Comparison of ENCODE assay signal across 2 cellular contexts in the genomic region with DNA sequence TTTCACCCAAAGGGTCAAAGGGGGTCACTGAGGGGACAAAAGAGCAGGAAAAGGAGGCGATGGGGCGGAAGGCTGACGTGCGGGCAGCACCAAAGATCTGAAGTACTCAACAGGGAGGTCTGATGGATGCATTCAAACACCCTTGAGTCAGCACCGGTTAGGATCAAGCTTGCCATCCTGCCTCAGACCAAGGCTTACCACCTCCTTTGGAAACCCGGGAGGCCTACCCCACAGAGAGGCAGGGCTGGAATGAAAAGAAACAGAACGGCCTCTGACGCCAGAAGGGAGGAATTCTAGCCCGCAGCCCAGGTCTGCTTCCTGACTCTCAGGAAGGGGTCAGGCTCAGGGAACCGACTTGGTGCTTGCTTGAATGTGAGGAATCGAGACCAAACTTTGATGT.
TF ChIP-seq lines count a peak whose summit lies in the region.

No MANE protein-coding gene starts in this region.

TF ChIP-seq in HEK293, 187 proteins besides CTCF, POLR2A, EP300 and RAD21 (continued from another document):
- TF ChIP-seq, protein P1, sequence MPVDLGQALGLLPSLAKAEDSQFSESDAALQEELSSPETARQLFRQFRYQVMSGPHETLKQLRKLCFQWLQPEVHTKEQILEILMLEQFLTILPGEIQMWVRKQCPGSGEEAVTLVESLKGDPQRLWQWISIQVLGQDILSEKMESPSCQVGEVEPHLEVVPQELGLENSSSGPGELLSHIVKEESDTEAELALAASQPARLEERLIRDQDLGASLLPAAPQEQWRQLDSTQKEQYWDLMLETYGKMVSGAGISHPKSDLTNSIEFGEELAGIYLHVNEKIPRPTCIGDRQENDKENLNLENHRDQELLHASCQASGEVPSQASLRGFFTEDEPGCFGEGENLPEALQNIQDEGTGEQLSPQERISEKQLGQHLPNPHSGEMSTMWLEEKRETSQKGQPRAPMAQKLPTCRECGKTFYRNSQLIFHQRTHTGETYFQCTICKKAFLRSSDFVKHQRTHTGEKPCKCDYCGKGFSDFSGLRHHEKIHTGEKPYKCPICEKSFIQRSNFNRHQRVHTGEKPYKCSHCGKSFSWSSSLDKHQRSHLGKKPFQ (tag by site-specific recombination; IDR thresholded peaks at IDR 0.05) = no peak
- TF ChIP-seq ZBTB48 (tag by site-specific recombination; IDR thresholded peaks at IDR 0.05) (no peak), GLIS1 (tag by site-specific recombination; IDR thresholded peaks at IDR 0.05) (0 out of 2 replicates have a peak, but pooled peaks have one; percentile 14), ZNF596 (tag by site-specific recombination; IDR thresholded peaks at IDR 0.05) (no peak), ZNF19 (tag by site-specific recombination; IDR thresholded peaks at IDR 0.05; ENCODE audit: low read depth) (no peak)
- TF ChIP-seq, protein P2, sequence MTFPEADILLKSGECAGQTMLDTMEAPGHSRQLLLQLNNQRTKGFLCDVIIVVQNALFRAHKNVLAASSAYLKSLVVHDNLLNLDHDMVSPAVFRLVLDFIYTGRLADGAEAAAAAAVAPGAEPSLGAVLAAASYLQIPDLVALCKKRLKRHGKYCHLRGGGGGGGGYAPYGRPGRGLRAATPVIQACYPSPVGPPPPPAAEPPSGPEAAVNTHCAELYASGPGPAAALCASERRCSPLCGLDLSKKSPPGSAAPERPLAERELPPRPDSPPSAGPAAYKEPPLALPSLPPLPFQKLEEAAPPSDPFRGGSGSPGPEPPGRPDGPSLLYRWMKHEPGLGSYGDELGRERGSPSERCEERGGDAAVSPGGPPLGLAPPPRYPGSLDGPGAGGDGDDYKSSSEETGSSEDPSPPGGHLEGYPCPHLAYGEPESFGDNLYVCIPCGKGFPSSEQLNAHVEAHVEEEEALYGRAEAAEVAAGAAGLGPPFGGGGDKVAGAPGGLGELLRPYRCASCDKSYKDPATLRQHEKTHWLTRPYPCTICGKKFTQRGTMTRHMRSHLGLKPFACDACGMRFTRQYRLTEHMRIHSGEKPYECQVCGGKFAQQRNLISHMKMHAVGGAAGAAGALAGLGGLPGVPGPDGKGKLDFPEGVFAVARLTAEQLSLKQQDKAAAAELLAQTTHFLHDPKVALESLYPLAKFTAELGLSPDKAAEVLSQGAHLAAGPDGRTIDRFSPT (tag by site-specific recombination; IDR thresholded peaks at IDR 0.05) = no peak

TF ChIP-seq in WTC11, 78 proteins besides CTCF, POLR2A, EP300 and RAD21 (continued from another document):
- TF ChIP-seq, protein P3, sequence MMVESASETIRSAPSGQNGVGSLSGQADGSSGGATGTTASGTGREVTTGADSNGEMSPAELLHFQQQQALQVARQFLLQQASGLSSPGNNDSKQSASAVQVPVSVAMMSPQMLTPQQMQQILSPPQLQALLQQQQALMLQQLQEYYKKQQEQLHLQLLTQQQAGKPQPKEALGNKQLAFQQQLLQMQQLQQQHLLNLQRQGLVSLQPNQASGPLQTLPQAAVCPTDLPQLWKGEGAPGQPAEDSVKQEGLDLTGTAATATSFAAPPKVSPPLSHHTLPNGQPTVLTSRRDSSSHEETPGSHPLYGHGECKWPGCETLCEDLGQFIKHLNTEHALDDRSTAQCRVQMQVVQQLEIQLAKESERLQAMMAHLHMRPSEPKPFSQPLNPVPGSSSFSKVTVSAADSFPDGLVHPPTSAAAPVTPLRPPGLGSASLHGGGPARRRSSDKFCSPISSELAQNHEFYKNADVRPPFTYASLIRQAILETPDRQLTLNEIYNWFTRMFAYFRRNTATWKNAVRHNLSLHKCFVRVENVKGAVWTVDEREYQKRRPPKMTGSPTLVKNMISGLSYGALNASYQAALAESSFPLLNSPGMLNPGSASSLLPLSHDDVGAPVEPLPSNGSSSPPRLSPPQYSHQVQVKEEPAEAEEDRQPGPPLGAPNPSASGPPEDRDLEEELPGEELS (CRISPR knock-in tag; IDR thresholded peaks at IDR 0.05) = no peak
- TF ChIP-seq NR1H2 (CRISPR knock-in tag; IDR thresholded peaks at IDR 0.05) = no peak
- TF ChIP-seq NR3C1 (CRISPR knock-in tag; conservative IDR thresholded peaks at IDR 0.05; ENCODE audit: low read depth) = no peak
- no peak for TF ChIP-seq SMAD4 (CRISPR knock-in tag; IDR thresholded peaks at IDR 0.05)
- TF ChIP-seq, protein P4, sequence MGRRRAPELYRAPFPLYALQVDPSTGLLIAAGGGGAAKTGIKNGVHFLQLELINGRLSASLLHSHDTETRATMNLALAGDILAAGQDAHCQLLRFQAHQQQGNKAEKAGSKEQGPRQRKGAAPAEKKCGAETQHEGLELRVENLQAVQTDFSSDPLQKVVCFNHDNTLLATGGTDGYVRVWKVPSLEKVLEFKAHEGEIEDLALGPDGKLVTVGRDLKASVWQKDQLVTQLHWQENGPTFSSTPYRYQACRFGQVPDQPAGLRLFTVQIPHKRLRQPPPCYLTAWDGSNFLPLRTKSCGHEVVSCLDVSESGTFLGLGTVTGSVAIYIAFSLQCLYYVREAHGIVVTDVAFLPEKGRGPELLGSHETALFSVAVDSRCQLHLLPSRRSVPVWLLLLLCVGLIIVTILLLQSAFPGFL (CRISPR knock-in tag; IDR thresholded peaks at IDR 0.05; ENCODE audit: borderline replicate concordance) = no peak
- 0 out of 2 replicates have a peak, but pooled peaks have one; percentile 29 for TF ChIP-seq SP1 (CRISPR knock-in tag; conservative IDR thresholded peaks at IDR 0.05)
- TF ChIP-seq ETV6 (CRISPR knock-in tag; IDR thresholded peaks at IDR 0.05) = 0 out of 2 replicates have a peak, but pooled peaks have one; percentile 15
- peak; percentile 53; the same call in 1 of the 2 replicates for TF ChIP-seq ZNF423 (CRISPR knock-in tag; IDR thresholded peaks at IDR 0.05)
- 0 out of 2 replicates have a peak, but pooled peaks have one; percentile 23 for TF ChIP-seq FOXP1 (CRISPR knock-in tag; IDR thresholded peaks at IDR 0.05; ENCODE audit: borderline replicate concordance)
- TF ChIP-seq TEAD1 (CRISPR knock-in tag; IDR thresholded peaks at IDR 0.05) = peak; percentile 49; the same call in 1 of the 2 replicates
- no peak for TF ChIP-seq MXD4 (CRISPR knock-in tag; IDR thresholded peaks at IDR 0.05; ENCODE audit: borderline replicate concordance)
- TF ChIP-seq ELF4 (CRISPR knock-in tag; IDR thresholded peaks at IDR 0.05; ENCODE audit: low read depth) = no peak
- no peak for TF ChIP-seq ZNF121 (CRISPR knock-in tag; IDR thresholded peaks at IDR 0.05)
- TF ChIP-seq, protein P5, sequence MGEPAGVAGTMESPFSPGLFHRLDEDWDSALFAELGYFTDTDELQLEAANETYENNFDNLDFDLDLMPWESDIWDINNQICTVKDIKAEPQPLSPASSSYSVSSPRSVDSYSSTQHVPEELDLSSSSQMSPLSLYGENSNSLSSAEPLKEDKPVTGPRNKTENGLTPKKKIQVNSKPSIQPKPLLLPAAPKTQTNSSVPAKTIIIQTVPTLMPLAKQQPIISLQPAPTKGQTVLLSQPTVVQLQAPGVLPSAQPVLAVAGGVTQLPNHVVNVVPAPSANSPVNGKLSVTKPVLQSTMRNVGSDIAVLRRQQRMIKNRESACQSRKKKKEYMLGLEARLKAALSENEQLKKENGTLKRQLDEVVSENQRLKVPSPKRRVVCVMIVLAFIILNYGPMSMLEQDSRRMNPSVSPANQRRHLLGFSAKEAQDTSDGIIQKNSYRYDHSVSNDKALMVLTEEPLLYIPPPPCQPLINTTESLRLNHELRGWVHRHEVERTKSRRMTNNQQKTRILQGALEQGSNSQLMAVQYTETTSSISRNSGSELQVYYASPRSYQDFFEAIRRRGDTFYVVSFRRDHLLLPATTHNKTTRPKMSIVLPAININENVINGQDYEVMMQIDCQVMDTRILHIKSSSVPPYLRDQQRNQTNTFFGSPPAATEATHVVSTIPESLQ (CRISPR knock-in tag; IDR thresholded peaks at IDR 0.05) = no peak
- no peak for TF ChIP-seq EMX1 (CRISPR knock-in tag; IDR thresholded peaks at IDR 0.05)
- TF ChIP-seq, protein P6, sequence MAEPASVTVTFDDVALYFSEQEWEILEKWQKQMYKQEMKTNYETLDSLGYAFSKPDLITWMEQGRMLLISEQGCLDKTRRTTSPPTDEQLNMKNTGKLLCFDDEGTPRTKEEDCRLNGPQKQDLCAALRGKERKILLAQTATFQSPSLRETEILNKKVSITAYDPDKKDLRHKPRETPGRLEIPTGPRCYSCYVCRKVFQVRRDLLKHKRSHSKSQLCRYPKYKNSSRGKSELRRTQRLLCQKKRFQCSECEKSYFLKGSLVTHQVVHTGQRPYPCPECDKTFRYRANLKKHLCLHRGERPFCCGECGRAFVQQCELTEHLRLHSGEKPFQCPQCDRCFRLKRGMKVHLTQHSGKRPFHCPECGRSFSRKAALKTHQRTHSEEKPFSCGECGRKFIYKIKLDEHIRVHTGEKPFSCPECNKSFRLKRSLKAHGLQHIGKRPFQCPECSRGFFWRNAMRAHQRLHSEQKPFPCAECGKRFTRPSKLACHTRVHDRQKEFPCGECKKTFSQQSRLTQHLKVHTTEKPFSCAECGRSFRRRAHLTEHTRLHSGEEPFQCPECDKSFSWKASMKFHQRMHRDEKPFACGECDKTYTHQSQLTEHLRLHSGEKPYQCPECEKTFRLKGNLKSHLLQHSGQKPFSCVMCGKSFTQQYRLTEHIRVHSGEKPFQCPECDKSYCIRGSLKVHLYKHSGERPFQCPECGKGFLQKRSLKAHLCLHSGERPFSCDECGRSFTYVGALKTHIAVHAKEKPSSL (CRISPR knock-in tag; conservative IDR thresholded peaks at IDR 0.05) = no peak
- no peak for TF ChIP-seq ZNF416 (CRISPR knock-in tag; IDR thresholded peaks at IDR 0.05)
- TF ChIP-seq, protein P7, sequence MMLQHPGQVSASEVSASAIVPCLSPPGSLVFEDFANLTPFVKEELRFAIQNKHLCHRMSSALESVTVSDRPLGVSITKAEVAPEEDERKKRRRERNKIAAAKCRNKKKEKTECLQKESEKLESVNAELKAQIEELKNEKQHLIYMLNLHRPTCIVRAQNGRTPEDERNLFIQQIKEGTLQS (CRISPR knock-in tag; conservative IDR thresholded peaks at IDR 0.05) = no peak
- TF ChIP-seq SOX15 (CRISPR knock-in tag; IDR thresholded peaks at IDR 0.05) = no peak
- TF ChIP-seq, protein P8, sequence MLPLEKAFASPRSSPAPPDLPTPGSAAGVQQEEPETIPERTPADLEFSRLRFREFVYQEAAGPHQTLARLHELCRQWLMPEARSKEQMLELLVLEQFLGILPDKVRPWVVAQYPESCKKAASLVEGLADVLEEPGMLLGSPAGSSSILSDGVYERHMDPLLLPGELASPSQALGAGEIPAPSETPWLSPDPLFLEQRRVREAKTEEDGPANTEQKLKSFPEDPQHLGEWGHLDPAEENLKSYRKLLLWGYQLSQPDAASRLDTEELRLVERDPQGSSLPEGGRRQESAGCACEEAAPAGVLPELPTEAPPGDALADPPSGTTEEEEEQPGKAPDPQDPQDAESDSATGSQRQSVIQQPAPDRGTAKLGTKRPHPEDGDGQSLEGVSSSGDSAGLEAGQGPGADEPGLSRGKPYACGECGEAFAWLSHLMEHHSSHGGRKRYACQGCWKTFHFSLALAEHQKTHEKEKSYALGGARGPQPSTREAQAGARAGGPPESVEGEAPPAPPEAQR (CRISPR knock-in tag; IDR thresholded peaks at IDR 0.05) = no peak
